14 cellular contexts compared by ENCODE assay signal in the genomic region with DNA sequence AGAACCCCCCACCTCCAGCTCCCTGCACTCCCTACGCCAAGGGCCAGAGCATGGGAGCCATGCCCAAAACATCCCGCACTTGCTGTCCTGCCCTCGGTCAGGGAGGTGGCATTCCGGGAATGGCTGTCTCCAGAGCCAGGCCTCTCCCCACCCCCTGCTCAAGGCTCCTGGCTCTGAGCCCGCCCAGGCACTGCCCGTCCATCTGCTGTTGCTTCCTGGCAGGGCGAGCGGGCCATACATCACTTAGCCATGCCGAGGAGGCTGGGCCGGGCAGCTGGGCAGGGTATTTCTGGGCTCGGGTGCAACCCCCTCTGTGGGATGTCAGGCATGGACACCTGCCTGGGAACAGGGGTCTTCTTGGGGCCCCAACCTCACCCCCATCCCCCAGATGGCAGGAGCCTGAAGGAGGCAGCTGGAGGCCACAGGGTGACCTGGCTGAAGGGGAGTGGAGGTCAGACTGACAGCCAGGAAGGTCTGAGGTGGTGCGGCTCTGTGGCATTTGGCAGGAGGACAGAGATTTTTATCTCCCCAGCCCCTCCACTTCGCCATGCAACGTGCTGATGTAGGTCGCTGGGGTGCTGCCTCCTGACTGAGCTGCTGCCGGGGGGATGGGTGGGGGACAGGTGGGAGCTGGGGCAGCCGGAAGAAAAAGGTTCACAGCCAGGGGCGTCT. TPM values are rescaled to one million over a fixed set of nuclear protein-coding genes. Genes with fewer than 3 reads are reported as not detected.
DNase-seq lines count a peak whose midpoint lies in the region; ATAC-seq and TF ChIP-seq lines count a peak whose summit lies in the region.
"Had no signal": no experiment of that assay in that cellular context is flagged by ENCODE, and none has a peak within 500 bp of the region (broad histone marks: within the 10 kb centered on the region; RNA-seq: fewer than 3 reads in every experiment).

No MANE protein-coding gene starts in this region.

- no peaks in the 10 kb centered on the region for H3K9me3 Mint-ChIP-seq in CD8-positive, alpha-beta memory T cell
- H3K9me3 Mint-ChIP-seq: CD4-positive, alpha-beta memory T cell; stimulated activated naive B cell treated with anti-CD40 and anti-IgM and Interleukin-4, amounts not matched to agents 10 μg/mL and 1 μg/mL and 100 μg/mL, for 72 hours had no signal

- H3K27ac ChIP-seq in body of pancreas (no peak overlapping the region), parathyroid adenoma (peak overlapping the region; percentile 65), sigmoid colon (no peak overlapping the region)
- H3K27ac ChIP-seq in CD8-positive, alpha-beta memory T cell (ENCODE audit: low read depth, low read length): no peak overlapping the region
- H3K27ac ChIP-seq: RWPE1 had no signal

- H3K27me3 ChIP-seq in body of pancreas (no peaks in the 10 kb centered on the region), parathyroid adenoma (ENCODE audit: control insufficient read depth, insufficient read depth, low read length) (no peaks in the 10 kb centered on the region), sigmoid colon (peaks cover 0 to 6% (median 0%) of the 10 kb centered on the region in 3 donors)
- H3K27me3 ChIP-seq in CD8-positive, alpha-beta memory T cell (ENCODE audit: insufficient read depth, low read length, poor library complexity, severe bottlenecking): no peaks in the 10 kb centered on the region

- no peak overlapping the region for H3K4me3 Mint-ChIP-seq in CD8-positive, alpha-beta memory T cell
- H3K4me3 Mint-ChIP-seq: CD4-positive, alpha-beta memory T cell; stimulated activated naive B cell treated with anti-CD40 and anti-IgM and Interleukin-4, amounts not matched to agents 10 μg/mL and 1 μg/mL and 100 μg/mL, for 72 hours had no signal

- peak; percentile 75 for ATAC-seq in body of pancreas
- ATAC-seq: stimulated activated naive B cell treated with anti-CD40 and anti-IgM and Interleukin-4, amounts not matched to agents 10 μg/mL and 1 μg/mL and 100 μg/mL, for 72 hours had no signal

- H3K4me1 Mint-ChIP-seq in CD8-positive, alpha-beta memory T cell: no peaks in the 10 kb centered on the region
- H3K4me1 Mint-ChIP-seq: CD4-positive, alpha-beta memory T cell; stimulated activated naive B cell treated with anti-CD40 and anti-IgM and Interleukin-4, amounts not matched to agents 10 μg/mL and 1 μg/mL and 100 μg/mL, for 72 hours had no signal

- H3K4me1 ChIP-seq in body of pancreas (peaks cover 11% of the 10 kb centered on the region), parathyroid adenoma (peaks cover 7% of the 10 kb centered on the region), sigmoid colon (peaks cover 0 to 15% (median 12%) of the 10 kb centered on the region in 4 donors)
- no peaks in the 10 kb centered on the region for H3K4me1 ChIP-seq in CD8-positive, alpha-beta memory T cell (ENCODE audit: insufficient read depth, low read length)

- CTCF ChIA-PET in CD8-positive, alpha-beta memory T cell (lab: Charles Lee): no interaction called here

- no peaks in the 10 kb centered on the region for H3K79me2 ChIP-seq in parathyroid adenoma

- H3K27me3 Mint-ChIP-seq in CD8-positive, alpha-beta memory T cell: peaks cover 12 to 32% of the 10 kb centered on the region in 2 donors

- no peak for TF ChIP-seq POLR2A in body of pancreas (IDR thresholded peaks at IDR 0.05)
- TF ChIP-seq POLR2A in sigmoid colon (IDR thresholded peaks at IDR 0.05): no peak

- intact Hi-C loops in body of pancreas (cut with DNase I): no loop called here
- intact Hi-C loops in sigmoid colon (cut with DNase I): no loop called here

- TF ChIP-seq CTCF in body of pancreas (IDR thresholded peaks at IDR 0.05): no peak
- TF ChIP-seq CTCF in parathyroid adenoma (IDR thresholded peaks at IDR 0.05): no peak
- TF ChIP-seq CTCF in sigmoid colon (IDR thresholded peaks at IDR 0.05): no peak

- H3K9ac ChIP-seq in parathyroid adenoma: no peak overlapping the region

- no peaks in the 10 kb centered on the region for H3K9me3 ChIP-seq in body of pancreas
- no peaks in the 10 kb centered on the region for H3K9me3 ChIP-seq in parathyroid adenoma (ENCODE audit: control insufficient read depth, low read length)
- H3K9me3 ChIP-seq in sigmoid colon: no peaks in the 10 kb centered on the region
- no peaks in the 10 kb centered on the region for H3K9me3 ChIP-seq in CD8-positive, alpha-beta memory T cell (ENCODE audit: low read length)

- peak overlapping the region; percentile 57 for H2AFZ ChIP-seq in parathyroid adenoma

- DNase-seq in DMS79 (lab: John Stamatoyannopoulos, UW) (peak; percentile 28), NCI-H1694 (lab: John Stamatoyannopoulos, UW) (peak; percentile 27), body of pancreas (peak; percentile 61 to 81 (median 72)), sigmoid colon (no peak), RPMI8226 (no peak), foreskin melanocyte (no peak)
- no peak for DNase-seq in CD8-positive, alpha-beta memory T cell
- DNase-seq: activated CD4-positive, alpha-beta T cell treated with anti-CD3 and anti-CD28 coated beads, Interleukin-2, amount 50 U/mL, for 4 hours; CD4-positive, alpha-beta memory T cell; effector CD4-positive, alpha-beta T cell; stimulated activated naive B cell treated with anti-CD40 and anti-IgM and Interleukin-4, amounts not matched to agents 10 μg/mL and 1 μg/mL and 100 μg/mL, for 72 hours had no signal

- POLR2A ChIA-PET in CD8-positive, alpha-beta memory T cell (lab: Charles Lee): interaction anchor here (0.5 kb wide), 1 partner anchor 23 kb away, joined by 3 read pairs; no protein-coding TSS in a partner anchor

- H3K36me3 Mint-ChIP-seq in CD8-positive, alpha-beta memory T cell: no peaks in the 10 kb centered on the region
- H3K36me3 Mint-ChIP-seq: CD4-positive, alpha-beta memory T cell had no signal

- WGBS in body of pancreas, 2 donors: 34 to 43% methylated on average over 6 to 18 of the region's 18 CpGs
- WGBS in sigmoid colon, 2 donors: 36 to 63% methylated on average over 18 of the region's 18 CpGs

- H3K4me3 ChIP-seq in body of pancreas: no peak overlapping the region
- no peak overlapping the region for H3K4me3 ChIP-seq in parathyroid adenoma (ENCODE audit: low read depth, low read length)
- H3K4me3 ChIP-seq in sigmoid colon: no peak overlapping the region
- no peak overlapping the region for H3K4me3 ChIP-seq in CD8-positive, alpha-beta memory T cell (ENCODE audit: low read length)

- no peak overlapping the region for H3K27ac Mint-ChIP-seq in CD8-positive, alpha-beta memory T cell
- H3K27ac Mint-ChIP-seq: CD4-positive, alpha-beta memory T cell; stimulated activated naive B cell treated with anti-CD40 and anti-IgM and Interleukin-4, amounts not matched to agents 10 μg/mL and 1 μg/mL and 100 μg/mL, for 72 hours had no signal

- H3K4me2 ChIP-seq in parathyroid adenoma (ENCODE audit: low read length): peak overlapping the region; percentile 38

- no peak for TF ChIP-seq EP300 in sigmoid colon (IDR thresholded peaks at IDR 0.05)

- H3K36me3 ChIP-seq in body of pancreas (replicated peaks in 1 of 2; ENCODE audit: insufficient read depth in 1 of 2, low read depth in 2 of 2) (no peaks in the 10 kb centered on the region), parathyroid adenoma (ENCODE audit: control insufficient read depth, insufficient read depth, low read length) (no peaks in the 10 kb centered on the region), sigmoid colon (no peaks in the 10 kb centered on the region)
- H3K36me3 ChIP-seq in CD8-positive, alpha-beta memory T cell (ENCODE audit: insufficient read depth, low read length): no peaks in the 10 kb centered on the region

RNA-seq across cellular contexts. Expression of gene CABP7, which starts 8.7 kb away (rescaled TPM):
- total RNA-seq in body of pancreas: 1 to 10 TPM in 1 of 2 donors, under 1 TPM in 1; 0.78 to 2.6 TPM
- 1 to 10 TPM in 1 of 4 donors, under 1 TPM in 1, not detected in 2; under 0.01 to 1.1 TPM for total RNA-seq in sigmoid colon
- under 1 TPM in 1 of 3 donors, not detected in 2; 0.47 TPM for polyA plus RNA-seq in sigmoid colon
- under 1 TPM in 1 of 2 experiments, not detected in 1; 0.07 TPM for total RNA-seq in CD8-positive, alpha-beta memory T cell
- not detected for polyA plus RNA-seq in CD8-positive, alpha-beta memory T cell
- total RNA-seq: astrocyte; CD4-positive, alpha-beta memory T cell had no signal

RNA-seq across cellular contexts. Expression of gene ZMAT5, which starts 55.7 kb away (rescaled TPM):
- 1 to 10 TPM; 9.1 to 9.9 TPM for total RNA-seq in body of pancreas
- total RNA-seq in sigmoid colon: 10 to 100 TPM; 24.6 to 33.7 (median 30.4) TPM
- 10 to 100 TPM; 13.2 to 16.1 (median 15.5) TPM for polyA plus RNA-seq in sigmoid colon
- total RNA-seq in CD8-positive, alpha-beta memory T cell: 10 to 100 TPM; 24.7 to 25.2 TPM
- 46.9 TPM for polyA plus RNA-seq in CD8-positive, alpha-beta memory T cell

RNA-seq across cellular contexts. Expression of gene UQCR10, which starts 56.1 kb away (rescaled TPM):
- total RNA-seq in body of pancreas (10 to 100 TPM; 21.0 to 27.4 TPM), sigmoid colon (10 to 100 TPM; 37.9 to 84.5 (median 60.0) TPM)
- polyA plus RNA-seq in sigmoid colon: 100 to 1,000 TPM; 241 to 555 (median 462) TPM
- total RNA-seq in CD8-positive, alpha-beta memory T cell: 100 to 1,000 TPM; 114 to 121 TPM
- polyA plus RNA-seq in CD8-positive, alpha-beta memory T cell: 307 TPM

Comparison
In these comparisons a context has a peak if more than half of its experiments do, and no peak if none do; other contexts are left out.
1. DNase-seq: peak in DMS79 (single experiment), NCI-H1694 (single experiment) and body of pancreas (4 of 4); none in sigmoid colon (single experiment), RPMI8226 (single experiment), CD8-positive, alpha-beta memory T cell (0 of 5) and foreskin melanocyte (single experiment).